In genomic region chrX:39162322-39162721, GRCh38 we compare ENCODE assay signal across 9 cellular contexts.
DNase-seq lines count a peak whose midpoint lies in the region; ATAC-seq and TF ChIP-seq lines count a peak whose summit lies in the region.
"Had no signal": no experiment of that assay in that cellular context is flagged by ENCODE, and none has a peak within 500 bp of the region (broad histone marks: within the 10 kb centered on the region; RNA-seq: fewer than 3 reads in every experiment).

No MANE protein-coding gene starts in this region.

- H4K20me1 ChIP-seq in PC-3 (ENCODE audit: low read length) = no peaks in the 10 kb centered on the region

- no peak overlapping the region for H3K4me2 ChIP-seq in PC-3 (ENCODE audit: low read length)

- no peaks in the 10 kb centered on the region for H3K9me2 ChIP-seq in PC-3 (replicated peaks; ENCODE audit: low read length)

- intact Hi-C loops in PC-3 (cut with micrococcal nuclease) = no loop called here

- H3F3A ChIP-seq in PC-3 (ENCODE audit: low read length, unreplicated experiment) = no peaks in the 10 kb centered on the region

- TF ChIP-seq CTCF in osteocyte (IDR thresholded peaks at IDR 0.05) = no peak
- TF ChIP-seq CTCF in PC-3 (conservative IDR thresholded peaks at IDR 0.05; ENCODE audit: low read depth, low read length) = no peak

- H3K27ac ChIP-seq in HUES48 (ENCODE audit: low read depth, low read length) = no peak overlapping the region
- H3K27ac ChIP-seq in PC-3 (ENCODE audit: low read length) = no peak overlapping the region

- H3K36me3 ChIP-seq in HUES48 (ENCODE audit: control insufficient read depth, insufficient read depth, low read length) = no peaks in the 10 kb centered on the region
- H3K36me3 ChIP-seq in PC-3 (ENCODE audit: low read depth, low read length) = no peaks in the 10 kb centered on the region

- H3K27me3 ChIP-seq in HUES48 (ENCODE audit: control insufficient read depth, insufficient read depth, low read length) = peaks cover 33% of the 10 kb centered on the region
- no peaks in the 10 kb centered on the region for H3K27me3 ChIP-seq in PC-3 (ENCODE audit: low read length)

- H3K4me1 ChIP-seq in HUES48 (ENCODE audit: control insufficient read depth, insufficient read depth, low read length) = 0 out of 2 replicates have a peak, but pooled peaks cover 5% of the 10 kb centered on the region
- no peaks in the 10 kb centered on the region for H3K4me1 ChIP-seq in PC-3 (ENCODE audit: insufficient read depth, low read length)

- no peaks in the 10 kb centered on the region for H3K36me3 Mint-ChIP-seq in osteocyte (ENCODE audit: unreplicated experiment)

- H3K4me3 ChIP-seq in HUES48 (ENCODE audit: low read depth, low read length) = peak overlapping the region; percentile 55
- no peak overlapping the region for H3K4me3 ChIP-seq in PC-3 (ENCODE audit: low read length)

- peak in 3 of 4 experiments; percentile 3 to 20 (median 9) for DNase-seq in activated naive CD4-positive, alpha-beta T cell (lab: John Stamatoyannopoulos, UW)
- DNase-seq in iPS-NIHi11 (ENCODE audit: low spot score) (peak; percentile 26), osteocyte (ENCODE audit: extremely low spot score, unreplicated experiment) (no peak), PC-3 (no peak), DMS153 treated with DMSO at 0.1 percent for 48 hours (lab: John Stamatoyannopoulos, UW; ENCODE audit: unreplicated experiment) (no peak), RKO (ENCODE audit: low spot score) (no peak)
- peak; percentile 22 for DNase-seq in stimulated activated CD8-positive, alpha-beta memory T cell treated with anti-CD3 and anti-CD28 coated beads, Interleukin-4, amount 100 ng/mL, for 24 hours (ENCODE audit: low read depth)
- DNase-seq: NCI-H446 had no signal

- no peak overlapping the region for H3K9ac ChIP-seq in HUES48 (ENCODE audit: low read depth, low read length)
- H3K9ac ChIP-seq in PC-3 (ENCODE audit: low read length) = no peak overlapping the region

- CTCF ChIA-PET in PC-3 (lab: Charles Lee) = no interaction called here

- H3K79me2 ChIP-seq in PC-3 (ENCODE audit: low read length) = no peaks in the 10 kb centered on the region

- H2AFZ ChIP-seq in PC-3 (ENCODE audit: low read length) = no peak overlapping the region

- no peaks in the 10 kb centered on the region; the same call in 1 of the 2 replicates for H3K9me3 ChIP-seq in HUES48 (ENCODE audit: control insufficient read depth, insufficient read depth, low read length)
- H3K9me3 ChIP-seq in PC-3 (ENCODE audit: low read length) = no peaks in the 10 kb centered on the region

- no peak overlapping the region for H3K4me3 Mint-ChIP-seq in osteocyte (ENCODE audit: unreplicated experiment)

- H3K9me3 Mint-ChIP-seq in osteocyte (ENCODE audit: unreplicated experiment) = no peaks in the 10 kb centered on the region

- no TSS peak for BruUV-seq in PC-3 (replicated peaks; lab: Mats Ljungman, UMichigan)

- ATAC-seq in PC-3 = no peak

- POLR2A ChIA-PET in PC-3 (lab: Charles Lee; ENCODE audit: unreplicated experiment) = no interaction called here

- H3K4me1 Mint-ChIP-seq in osteocyte (ENCODE audit: unreplicated experiment) = no peaks in the 10 kb centered on the region

- no peaks in the 10 kb centered on the region for H3K27me3 Mint-ChIP-seq in osteocyte (ENCODE audit: unreplicated experiment)

- no peak overlapping the region for H3K27ac Mint-ChIP-seq in osteocyte (ENCODE audit: unreplicated experiment)

Comparison
In these comparisons a context has a peak if more than half of its experiments do, and no peak if none do; other contexts are left out.
1. DNase-seq: peak in activated naive CD4-positive, alpha-beta T cell (3 of 4), iPS-NIHi11 (single experiment) and stimulated activated CD8-positive, alpha-beta memory T cell treated with anti-CD3 and anti-CD28 coated beads, Interleukin-4, amount 100 ng/mL, for 24 hours (single experiment); none in osteocyte (single experiment), PC-3 (single experiment), DMS153 treated with DMSO at 0.1 percent for 48 hours (single experiment) and RKO (single experiment).